8 cellular contexts compared by ENCODE assay signal in genomic region chr5:103562084-103562452, GRCh38. TPM values are rescaled to one million over a fixed set of nuclear protein-coding genes. Genes with fewer than 3 reads are reported as not detected.
A peak's percentile ranks its signal among the peaks of the same experiment; 100 is the strongest.
DNase-seq lines count a peak whose midpoint lies in the region; ATAC-seq, FAIRE-seq and TF ChIP-seq lines count a peak whose summit lies in the region.

No MANE protein-coding gene starts in this region.

- H3K36me3 ChIP-seq in right lobe of liver (no peaks in the 10 kb centered on the region), tibial nerve (no peaks in the 10 kb centered on the region)

- TF ChIP-seq POLR2A in A549 (IDR thresholded peaks at IDR 0.05; ENCODE audit: low read length) (no peak), right lobe of liver (IDR thresholded peaks at IDR 0.05) (no peak), tibial nerve (IDR thresholded peaks at IDR 0.05) (no peak)

- no peak for FAIRE-seq in A549 (lab: Jason Lieb, UNC)

- POLR2A ChIA-PET in A549 (lab: Yijun Ruan, JAX), result no interaction called here

- peak; percentile 15 to 48; a peak in 4 of 6 replicates for ATAC-seq in A549
- peak; percentile 34 for ATAC-seq in GM19328 (IDR thresholded peaks at IDR 0.05; ENCODE audit: unreplicated experiment)
- peak; percentile 44 for ATAC-seq in HG03378 (IDR thresholded peaks at IDR 0.05; ENCODE audit: unreplicated experiment)
- peak; percentile 48 to 55 (median 54) for ATAC-seq in right lobe of liver

- intact Hi-C loops in right lobe of liver (cut with DNase I), result no loop called here

- H3K27ac ChIP-seq in A549 (peak overlapping the region; percentile 77 to 85), right lobe of liver (peak overlapping the region; percentile 73 to 86 (median 77)), tibial nerve (peak overlapping the region; percentile 82 to 94 (median 88))

- in situ Hi-C loops in astrocyte of the spinal cord (cut with HindIII; ENCODE audit: low sequenced_read_pairs), result no loop called here

- TF ChIP-seq EP300 in A549 (IDR thresholded peaks at IDR 0.05), result no peak
- TF ChIP-seq EP300 in tibial nerve (IDR thresholded peaks at IDR 0.05), result no peak

- CTCF ChIA-PET in A549 (lab: Yijun Ruan, JAX), result no interaction called here

- WGBS in A549 (ENCODE audit: missing lambda C conversion rate), result 67% methylated on average over 10 of the region's 10 CpGs
- WGBS in right lobe of liver (ENCODE audit: insufficient coverage, low coverage, low lambda C conversion rate, missing lambda C conversion rate), result 7% methylated on average over 10 of the region's 10 CpGs
- WGBS in tibial nerve, 2 donors, result 4 to 10% methylated on average over 10 of the region's 10 CpGs

- H3K9me3 ChIP-seq in A549 (no peaks in the 10 kb centered on the region), right lobe of liver (no peaks in the 10 kb centered on the region), tibial nerve (no peaks in the 10 kb centered on the region)

- no peaks in the 10 kb centered on the region for H3K27me3 ChIP-seq in right lobe of liver
- no peaks in the 10 kb centered on the region for H3K27me3 ChIP-seq in tibial nerve

- H3K4me1 ChIP-seq in A549 (no peaks in the 10 kb centered on the region), right lobe of liver (peaks cover 0 to 3% (median 0%) of the 10 kb centered on the region in 4 donors), tibial nerve (peaks cover 0 to 12% (median 3%) of the 10 kb centered on the region in 4 donors)

- DNase-seq in A549 (ENCODE audit: low read depth in 1 of 2, low spot score in 1 of 2) (no peak), astrocyte of the spinal cord (ENCODE audit: low read depth, low spot score) (no peak), right lobe of liver (no peak), tibial nerve (ENCODE audit: low spot score in 2 of 2) (peak in 1 of 2 donors; percentile 13), NCI-H1694 treated with DMSO at 0.1 percent for 48 hours (lab: John Stamatoyannopoulos, UW) (no peak)
- no peak for DNase-seq in stimulated activated CD4-positive, alpha-beta T cell treated with anti-CD3 and anti-CD28 coated beads, Interleukin-4, amount 100 ng/mL, for 24 hours

- no peak for TF ChIP-seq RAD21 in A549 (conservative IDR thresholded peaks at IDR 0.05 in 1 of 2, IDR thresholded peaks at IDR 0.05 in 1 of 2)

- TF ChIP-seq CTCF in A549 (IDR thresholded peaks at IDR 0.05), result no peak
- no peak for TF ChIP-seq CTCF in astrocyte of the spinal cord (IDR thresholded peaks at IDR 0.05; ENCODE audit: low read depth, low read length)
- no peak for TF ChIP-seq CTCF in right lobe of liver (IDR thresholded peaks at IDR 0.05)
- no peak for TF ChIP-seq CTCF in tibial nerve (IDR thresholded peaks at IDR 0.05)

- peak overlapping the region; percentile 68 for H3K4me2 ChIP-seq in A549

- H3K4me3 ChIP-seq in A549, result peak overlapping the region; percentile 62
- H3K4me3 ChIP-seq in astrocyte of the spinal cord (ENCODE audit: low read depth, low read length), result peak overlapping the region; percentile 63
- H3K4me3 ChIP-seq in right lobe of liver, result peak overlapping the region; percentile 77 to 90 (median 87)
- H3K4me3 ChIP-seq in tibial nerve, result peak overlapping the region; percentile 67 to 85 (median 74)

TF ChIP-seq in A549, 52 proteins besides CTCF, POLR2A, EP300 and RAD21:
- TF ChIP-seq CBX8 (IDR thresholded peaks at IDR 0.05) (no peak), E2F6 (IDR thresholded peaks at IDR 0.05; ENCODE audit: borderline replicate concordance, low read depth) (no peak), ZNF302 (CRISPR knock-in tag; IDR thresholded peaks at IDR 0.05) (no peak), CHD4 (IDR thresholded peaks at IDR 0.05; ENCODE audit: borderline replicate concordance) (no peak), CBX2 (IDR thresholded peaks at IDR 0.05; ENCODE audit: borderline replicate concordance, low read depth) (no peak), RFX5 (IDR thresholded peaks at IDR 0.05) (no peak), MAX (IDR thresholded peaks at IDR 0.05) (no peak), RARB (CRISPR knock-in tag; IDR thresholded peaks at IDR 0.05) (no peak), HOXB13 (CRISPR knock-in tag; IDR thresholded peaks at IDR 0.05; ENCODE audit: low read depth) (no peak), SMC3 (IDR thresholded peaks at IDR 0.05) (no peak), KDM1A (IDR thresholded peaks at IDR 0.05; ENCODE audit: low read depth) (no peak), FOXS1 (CRISPR knock-in tag; IDR thresholded peaks at IDR 0.05) (no peak), NR3C1 (IDR thresholded peaks at IDR 0.05) (no peak), HEYL (CRISPR knock-in tag; IDR thresholded peaks at IDR 0.05) (no peak)

RNA-seq across cellular contexts. Expression of gene NUDT12, which starts 0.5 kb away (rescaled TPM):
- polyA plus RNA-seq in A549 (2011; rRNA removed) (5.1 and 6.2 TPM in 2 replicates), A549 (2017; fragmentation: RNase III; extraction: RNeasy Plus Mini Kit Qiagen cat#74134 plus additional on column Dnase treatment) (2.5 to 3.1 TPM (median 3.1 TPM) in 3 replicates)
- 0.49 and 0.62 TPM in 2 replicates for polyA plus RNA-seq in A549 (2012; cell fraction: cytosol; rRNA removed)
- 0.64 and 0.93 TPM in 2 replicates for polyA plus RNA-seq in A549 (2012; cell fraction: nucleus; rRNA removed)
- 0.92 and 1.1 TPM in 2 replicates for polyA minus RNA-seq in A549 (2011; rRNA and poly(A)+ RNA removed)
- total RNA-seq in right lobe of liver (10 to 100 TPM; 15.9 to 19.9 (median 18.4) TPM), tibial nerve (10 to 100 TPM; 12.0 to 27.1 (median 19.4) TPM)
